In the genomic region with DNA sequence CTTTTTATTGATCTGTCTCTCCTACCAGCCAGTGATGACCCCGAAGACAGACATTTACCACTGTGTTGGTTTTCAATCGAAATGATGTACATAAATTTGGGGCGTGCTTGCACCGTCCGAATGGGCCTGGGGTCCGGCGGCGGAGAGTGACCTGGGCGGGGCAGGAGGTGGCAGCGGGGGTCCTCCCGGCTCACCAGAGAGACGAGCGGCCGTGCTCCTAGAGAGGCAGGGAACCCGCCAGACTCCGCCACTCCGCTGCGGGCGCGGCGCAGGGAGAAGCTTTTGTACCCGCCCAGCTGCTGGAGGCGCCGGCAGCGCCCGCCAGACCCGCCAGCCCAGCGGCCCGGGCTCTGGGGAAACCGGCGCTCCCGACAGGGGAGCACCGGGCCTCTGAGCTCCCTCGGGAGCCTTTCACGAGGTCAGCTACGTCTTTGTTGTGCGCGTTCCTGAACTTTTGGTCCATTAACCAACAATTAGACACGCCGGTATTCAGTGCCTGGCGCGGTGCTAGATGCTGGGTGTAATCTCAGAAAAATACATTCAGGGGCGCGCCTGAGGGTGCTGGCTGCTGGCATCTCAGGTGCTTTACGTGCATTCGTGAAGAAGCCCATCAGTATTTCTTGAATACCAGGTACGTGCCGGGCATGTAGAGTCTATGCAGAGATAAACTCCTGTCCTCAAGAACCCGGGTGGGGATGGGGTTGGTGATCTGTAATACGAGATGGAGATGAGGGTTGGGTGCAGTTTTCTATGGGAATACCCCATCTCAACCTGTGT, we compare ENCODE assay signal across 1 cellular context.
TF ChIP-seq lines count a peak whose summit lies in the region.

A gene with protein sequence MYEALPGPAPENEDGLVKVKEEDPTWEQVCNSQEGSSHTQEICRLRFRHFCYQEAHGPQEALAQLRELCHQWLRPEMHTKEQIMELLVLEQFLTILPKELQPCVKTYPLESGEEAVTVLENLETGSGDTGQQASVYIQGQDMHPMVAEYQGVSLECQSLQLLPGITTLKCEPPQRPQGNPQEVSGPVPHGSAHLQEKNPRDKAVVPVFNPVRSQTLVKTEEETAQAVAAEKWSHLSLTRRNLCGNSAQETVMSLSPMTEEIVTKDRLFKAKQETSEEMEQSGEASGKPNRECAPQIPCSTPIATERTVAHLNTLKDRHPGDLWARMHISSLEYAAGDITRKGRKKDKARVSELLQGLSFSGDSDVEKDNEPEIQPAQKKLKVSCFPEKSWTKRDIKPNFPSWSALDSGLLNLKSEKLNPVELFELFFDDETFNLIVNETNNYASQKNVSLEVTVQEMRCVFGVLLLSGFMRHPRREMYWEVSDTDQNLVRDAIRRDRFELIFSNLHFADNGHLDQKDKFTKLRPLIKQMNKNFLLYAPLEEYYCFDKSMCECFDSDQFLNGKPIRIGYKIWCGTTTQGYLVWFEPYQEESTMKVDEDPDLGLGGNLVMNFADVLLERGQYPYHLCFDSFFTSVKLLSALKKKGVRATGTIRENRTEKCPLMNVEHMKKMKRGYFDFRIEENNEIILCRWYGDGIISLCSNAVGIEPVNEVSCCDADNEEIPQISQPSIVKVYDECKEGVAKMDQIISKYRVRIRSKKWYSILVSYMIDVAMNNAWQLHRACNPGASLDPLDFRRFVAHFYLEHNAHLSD (plus strand): TSS at position 285 of the 777 bp plus-strand sequence. CDS start 2,242 bp downstream, outside the sequence.

TF ChIP-seq in K562, 482 proteins besides CTCF, POLR2A, EP300 and RAD21 (continued from another document and continues in another):
- TF ChIP-seq, protein P1, sequence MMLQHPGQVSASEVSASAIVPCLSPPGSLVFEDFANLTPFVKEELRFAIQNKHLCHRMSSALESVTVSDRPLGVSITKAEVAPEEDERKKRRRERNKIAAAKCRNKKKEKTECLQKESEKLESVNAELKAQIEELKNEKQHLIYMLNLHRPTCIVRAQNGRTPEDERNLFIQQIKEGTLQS (IDR thresholded peaks at IDR 0.05): no peak
- TF ChIP-seq, protein P1 (CRISPR knock-in tag; conservative IDR thresholded peaks at IDR 0.05): no peak; the same call in none of the 2 replicates
- no peak for TF ChIP-seq KLF13 (tag; IDR thresholded peaks at IDR 0.05; ENCODE audit: borderline replicate concordance, low read depth)
- no peak for TF ChIP-seq SAFB (IDR thresholded peaks at IDR 0.05; ENCODE audit: borderline replicate concordance, low read depth, low read length)
- no peak for TF ChIP-seq ZNF436 (CRISPR knock-in tag; IDR thresholded peaks at IDR 0.05)
- TF ChIP-seq RFX7 (CRISPR knock-in tag; IDR thresholded peaks at IDR 0.05): no peak
- no peak for TF ChIP-seq PHF21A (IDR thresholded peaks at IDR 0.05; ENCODE audit: borderline replicate concordance, low read depth)
- TF ChIP-seq, protein P2, sequence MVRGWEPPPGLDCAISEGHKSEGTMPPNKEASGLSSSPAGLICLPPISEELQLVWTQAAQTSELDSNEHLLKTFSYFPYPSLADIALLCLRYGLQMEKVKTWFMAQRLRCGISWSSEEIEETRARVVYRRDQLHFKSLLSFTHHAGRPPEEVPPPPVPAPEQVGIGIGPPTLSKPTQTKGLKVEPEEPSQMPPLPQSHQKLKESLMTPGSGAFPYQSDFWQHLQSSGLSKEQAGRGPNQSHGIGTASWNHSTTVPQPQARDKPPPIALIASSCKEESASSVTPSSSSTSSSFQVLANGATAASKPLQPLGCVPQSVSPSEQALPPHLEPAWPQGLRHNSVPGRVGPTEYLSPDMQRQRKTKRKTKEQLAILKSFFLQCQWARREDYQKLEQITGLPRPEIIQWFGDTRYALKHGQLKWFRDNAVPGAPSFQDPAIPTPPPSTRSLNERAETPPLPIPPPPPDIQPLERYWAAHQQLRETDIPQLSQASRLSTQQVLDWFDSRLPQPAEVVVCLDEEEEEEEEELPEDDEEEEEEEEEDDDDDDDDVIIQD (CRISPR knock-in tag; IDR thresholded peaks at IDR 0.05): no peak
- TF ChIP-seq NFIC (IDR thresholded peaks at IDR 0.05): no peak
- no peak for TF ChIP-seq SMARCA5 (IDR thresholded peaks at IDR 0.05)
- TF ChIP-seq TAF1 (IDR thresholded peaks at IDR 0.05; ENCODE audit: control insufficient read depth, extremely low read depth, insufficient read depth, low read length, severe bottlenecking): peak; percentile 92
- TF ChIP-seq ZNF311 (CRISPR knock-in tag; IDR thresholded peaks at IDR 0.05): no peak
- TF ChIP-seq ZNF445 (CRISPR knock-in tag; IDR thresholded peaks at IDR 0.05; ENCODE audit: low read depth): no peak
- TF ChIP-seq SPI1 (IDR thresholded peaks at IDR 0.05; ENCODE audit: borderline replicate concordance, low read depth, low read length): no peak
- TF ChIP-seq, protein P3, sequence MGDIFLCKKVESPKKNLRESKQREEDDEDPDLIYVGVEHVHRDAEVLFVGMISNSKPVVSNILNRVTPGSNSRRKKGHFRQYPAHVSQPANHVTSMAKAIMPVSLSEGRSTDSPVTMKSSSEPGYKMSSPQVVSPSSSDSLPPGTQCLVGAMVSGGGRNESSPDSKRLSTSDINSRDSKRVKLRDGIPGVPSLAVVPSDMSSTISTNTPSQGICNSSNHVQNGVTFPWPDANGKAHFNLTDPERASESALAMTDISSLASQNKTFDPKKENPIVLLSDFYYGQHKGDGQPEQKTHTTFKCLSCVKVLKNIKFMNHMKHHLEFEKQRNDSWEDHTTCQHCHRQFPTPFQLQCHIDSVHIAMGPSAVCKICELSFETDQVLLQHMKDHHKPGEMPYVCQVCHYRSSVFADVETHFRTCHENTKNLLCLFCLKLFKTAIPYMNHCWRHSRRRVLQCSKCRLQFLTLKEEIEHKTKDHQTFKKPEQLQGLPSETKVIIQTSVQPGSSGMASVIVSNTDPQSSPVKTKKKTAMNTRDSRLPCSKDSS (IDR thresholded peaks at IDR 0.05; ENCODE audit: low read depth, partially characterized antibody): no peak
- TF ChIP-seq, protein P4, sequence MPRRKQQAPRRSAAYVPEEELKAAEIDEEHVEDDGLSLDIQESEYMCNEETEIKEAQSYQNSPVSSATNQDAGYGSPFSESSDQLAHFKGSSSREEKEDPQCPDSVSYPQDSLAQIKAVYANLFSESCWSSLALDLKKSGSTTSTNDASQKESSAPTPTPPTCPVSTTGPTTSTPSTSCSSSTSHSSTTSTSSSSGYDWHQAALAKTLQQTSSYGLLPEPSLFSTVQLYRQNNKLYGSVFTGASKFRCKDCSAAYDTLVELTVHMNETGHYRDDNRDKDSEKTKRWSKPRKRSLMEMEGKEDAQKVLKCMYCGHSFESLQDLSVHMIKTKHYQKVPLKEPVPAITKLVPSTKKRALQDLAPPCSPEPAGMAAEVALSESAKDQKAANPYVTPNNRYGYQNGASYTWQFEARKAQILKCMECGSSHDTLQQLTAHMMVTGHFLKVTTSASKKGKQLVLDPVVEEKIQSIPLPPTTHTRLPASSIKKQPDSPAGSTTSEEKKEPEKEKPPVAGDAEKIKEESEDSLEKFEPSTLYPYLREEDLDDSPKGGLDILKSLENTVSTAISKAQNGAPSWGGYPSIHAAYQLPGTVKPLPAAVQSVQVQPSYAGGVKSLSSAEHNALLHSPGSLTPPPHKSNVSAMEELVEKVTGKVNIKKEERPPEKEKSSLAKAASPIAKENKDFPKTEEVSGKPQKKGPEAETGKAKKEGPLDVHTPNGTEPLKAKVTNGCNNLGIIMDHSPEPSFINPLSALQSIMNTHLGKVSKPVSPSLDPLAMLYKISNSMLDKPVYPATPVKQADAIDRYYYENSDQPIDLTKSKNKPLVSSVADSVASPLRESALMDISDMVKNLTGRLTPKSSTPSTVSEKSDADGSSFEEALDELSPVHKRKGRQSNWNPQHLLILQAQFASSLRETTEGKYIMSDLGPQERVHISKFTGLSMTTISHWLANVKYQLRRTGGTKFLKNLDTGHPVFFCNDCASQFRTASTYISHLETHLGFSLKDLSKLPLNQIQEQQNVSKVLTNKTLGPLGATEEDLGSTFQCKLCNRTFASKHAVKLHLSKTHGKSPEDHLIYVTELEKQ (CRISPR knock-in tag; IDR thresholded peaks at IDR 0.05): no peak
- TF ChIP-seq KLF1 (tag; IDR thresholded peaks at IDR 0.05): no peak
- TF ChIP-seq HMG20A (CRISPR knock-in tag; conservative IDR thresholded peaks at IDR 0.05): no peak
- no peak for TF ChIP-seq SNRNP70 (optimal IDR thresholded peaks at IDR 0.05; ENCODE audit: low read depth, low read length)
- no peak for TF ChIP-seq EZH2 (IDR thresholded peaks at IDR 0.05; ENCODE audit: borderline replicate concordance, low read depth, low read length)
- no peak for TF ChIP-seq NFATC3 (IDR thresholded peaks at IDR 0.05)
- no peak for TF ChIP-seq ZNF780A (CRISPR knock-in tag; IDR thresholded peaks at IDR 0.05)
- TF ChIP-seq, protein P5, sequence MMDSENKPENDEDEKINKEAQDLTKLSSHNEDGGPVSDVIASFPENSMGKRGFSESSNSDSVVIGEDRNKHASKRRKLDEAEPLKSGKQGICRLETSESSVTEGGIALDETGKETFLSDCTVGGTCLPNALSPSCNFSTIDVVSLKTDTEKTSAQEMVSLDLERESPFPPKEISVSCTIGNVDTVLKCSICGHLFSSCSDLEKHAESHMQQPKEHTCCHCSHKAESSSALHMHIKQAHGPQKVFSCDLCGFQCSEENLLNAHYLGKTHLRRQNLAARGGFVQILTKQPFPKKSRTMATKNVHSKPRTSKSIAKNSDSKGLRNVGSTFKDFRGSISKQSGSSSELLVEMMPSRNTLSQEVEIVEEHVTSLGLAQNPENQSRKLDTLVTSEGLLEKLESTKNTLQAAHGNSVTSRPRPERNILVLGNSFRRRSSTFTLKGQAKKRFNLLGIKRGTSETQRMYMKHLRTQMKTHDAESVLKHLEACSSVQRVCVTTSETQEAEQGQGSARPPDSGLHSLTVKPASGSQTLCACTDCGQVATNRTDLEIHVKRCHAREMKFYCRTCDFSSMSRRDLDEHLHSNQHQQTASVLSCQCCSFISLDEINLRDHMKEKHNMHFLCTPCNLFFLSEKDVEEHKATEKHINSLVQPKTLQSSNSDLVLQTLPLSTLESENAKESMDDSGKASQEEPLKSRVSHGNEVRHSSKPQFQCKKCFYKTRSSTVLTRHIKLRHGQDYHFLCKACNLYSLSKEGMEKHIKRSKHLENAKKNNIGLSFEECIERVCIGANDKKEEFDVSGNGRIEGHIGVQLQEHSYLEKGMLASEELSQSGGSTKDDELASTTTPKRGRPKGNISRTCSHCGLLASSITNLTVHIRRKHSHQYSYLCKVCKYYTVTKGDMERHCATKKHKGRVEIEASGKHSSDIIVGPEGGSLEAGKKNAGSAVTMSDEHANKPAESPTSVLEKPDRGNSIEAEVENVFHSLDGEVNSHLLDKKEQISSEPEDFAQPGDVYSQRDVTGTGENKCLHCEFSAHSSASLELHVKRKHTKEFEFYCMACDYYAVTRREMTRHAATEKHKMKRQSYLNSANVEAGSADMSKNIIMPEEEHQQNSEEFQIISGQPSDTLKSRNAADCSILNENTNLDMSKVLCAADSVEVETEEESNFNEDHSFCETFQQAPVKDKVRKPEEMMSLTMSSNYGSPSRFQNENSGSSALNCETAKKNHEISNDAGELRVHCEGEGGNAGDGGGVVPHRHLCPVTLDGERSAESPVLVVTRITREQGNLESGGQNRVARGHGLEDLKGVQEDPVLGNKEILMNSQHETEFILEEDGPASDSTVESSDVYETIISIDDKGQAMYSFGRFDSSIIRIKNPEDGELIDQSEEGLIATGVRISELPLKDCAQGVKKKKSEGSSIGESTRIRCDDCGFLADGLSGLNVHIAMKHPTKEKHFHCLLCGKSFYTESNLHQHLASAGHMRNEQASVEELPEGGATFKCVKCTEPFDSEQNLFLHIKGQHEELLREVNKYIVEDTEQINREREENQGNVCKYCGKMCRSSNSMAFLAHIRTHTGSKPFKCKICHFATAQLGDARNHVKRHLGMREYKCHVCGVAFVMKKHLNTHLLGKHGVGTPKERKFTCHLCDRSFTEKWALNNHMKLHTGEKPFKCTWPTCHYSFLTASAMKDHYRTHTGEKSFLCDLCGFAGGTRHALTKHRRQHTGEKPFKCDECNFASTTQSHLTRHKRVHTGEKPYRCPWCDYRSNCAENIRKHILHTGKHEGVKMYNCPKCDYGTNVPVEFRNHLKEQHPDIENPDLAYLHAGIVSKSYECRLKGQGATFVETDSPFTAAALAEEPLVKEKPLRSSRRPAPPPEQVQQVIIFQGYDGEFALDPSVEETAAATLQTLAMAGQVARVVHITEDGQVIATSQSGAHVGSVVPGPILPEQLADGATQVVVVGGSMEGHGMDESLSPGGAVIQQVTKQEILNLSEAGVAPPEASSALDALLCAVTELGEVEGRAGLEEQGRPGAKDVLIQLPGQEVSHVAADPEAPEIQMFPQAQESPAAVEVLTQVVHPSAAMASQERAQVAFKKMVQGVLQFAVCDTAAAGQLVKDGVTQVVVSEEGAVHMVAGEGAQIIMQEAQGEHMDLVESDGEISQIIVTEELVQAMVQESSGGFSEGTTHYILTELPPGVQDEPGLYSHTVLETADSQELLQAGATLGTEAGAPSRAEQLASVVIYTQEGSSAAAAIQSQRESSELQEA (IDR thresholded peaks at IDR 0.05; ENCODE audit: low read depth): no peak
- TF ChIP-seq ZBED1 (IDR thresholded peaks at IDR 0.05): no peak
- TF ChIP-seq HNRNPLL (IDR thresholded peaks at IDR 0.05; ENCODE audit: low read depth, low read length, poor library complexity, severe bottlenecking): peak; percentile 95
- TF ChIP-seq, protein P6, sequence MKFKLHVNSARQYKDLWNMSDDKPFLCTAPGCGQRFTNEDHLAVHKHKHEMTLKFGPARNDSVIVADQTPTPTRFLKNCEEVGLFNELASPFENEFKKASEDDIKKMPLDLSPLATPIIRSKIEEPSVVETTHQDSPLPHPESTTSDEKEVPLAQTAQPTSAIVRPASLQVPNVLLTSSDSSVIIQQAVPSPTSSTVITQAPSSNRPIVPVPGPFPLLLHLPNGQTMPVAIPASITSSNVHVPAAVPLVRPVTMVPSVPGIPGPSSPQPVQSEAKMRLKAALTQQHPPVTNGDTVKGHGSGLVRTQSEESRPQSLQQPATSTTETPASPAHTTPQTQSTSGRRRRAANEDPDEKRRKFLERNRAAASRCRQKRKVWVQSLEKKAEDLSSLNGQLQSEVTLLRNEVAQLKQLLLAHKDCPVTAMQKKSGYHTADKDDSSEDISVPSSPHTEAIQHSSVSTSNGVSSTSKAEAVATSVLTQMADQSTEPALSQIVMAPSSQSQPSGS (CRISPR knock-in tag; IDR thresholded peaks at IDR 0.05): no peak
- TF ChIP-seq NEUROD1 (IDR thresholded peaks at IDR 0.05; ENCODE audit: borderline replicate concordance, low read depth, low read length, partially characterized antibody): no peak
- peak; percentile 47 for TF ChIP-seq DACH1 (IDR thresholded peaks at IDR 0.05; ENCODE audit: partially characterized antibody)
- TF ChIP-seq, protein P7, sequence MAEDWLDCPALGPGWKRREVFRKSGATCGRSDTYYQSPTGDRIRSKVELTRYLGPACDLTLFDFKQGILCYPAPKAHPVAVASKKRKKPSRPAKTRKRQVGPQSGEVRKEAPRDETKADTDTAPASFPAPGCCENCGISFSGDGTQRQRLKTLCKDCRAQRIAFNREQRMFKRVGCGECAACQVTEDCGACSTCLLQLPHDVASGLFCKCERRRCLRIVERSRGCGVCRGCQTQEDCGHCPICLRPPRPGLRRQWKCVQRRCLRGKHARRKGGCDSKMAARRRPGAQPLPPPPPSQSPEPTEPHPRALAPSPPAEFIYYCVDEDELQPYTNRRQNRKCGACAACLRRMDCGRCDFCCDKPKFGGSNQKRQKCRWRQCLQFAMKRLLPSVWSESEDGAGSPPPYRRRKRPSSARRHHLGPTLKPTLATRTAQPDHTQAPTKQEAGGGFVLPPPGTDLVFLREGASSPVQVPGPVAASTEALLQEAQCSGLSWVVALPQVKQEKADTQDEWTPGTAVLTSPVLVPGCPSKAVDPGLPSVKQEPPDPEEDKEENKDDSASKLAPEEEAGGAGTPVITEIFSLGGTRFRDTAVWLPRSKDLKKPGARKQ (CRISPR knock-in tag; IDR thresholded peaks at IDR 0.05): no peak
- TF ChIP-seq TFAM (CRISPR knock-in tag; conservative IDR thresholded peaks at IDR 0.05): no peak
- TF ChIP-seq, protein P8, sequence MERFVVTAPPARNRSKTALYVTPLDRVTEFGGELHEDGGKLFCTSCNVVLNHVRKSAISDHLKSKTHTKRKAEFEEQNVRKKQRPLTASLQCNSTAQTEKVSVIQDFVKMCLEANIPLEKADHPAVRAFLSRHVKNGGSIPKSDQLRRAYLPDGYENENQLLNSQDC (CRISPR knock-in tag; IDR thresholded peaks at IDR 0.05): no peak
